12 cellular contexts compared by ENCODE assay signal in the genomic region with DNA sequence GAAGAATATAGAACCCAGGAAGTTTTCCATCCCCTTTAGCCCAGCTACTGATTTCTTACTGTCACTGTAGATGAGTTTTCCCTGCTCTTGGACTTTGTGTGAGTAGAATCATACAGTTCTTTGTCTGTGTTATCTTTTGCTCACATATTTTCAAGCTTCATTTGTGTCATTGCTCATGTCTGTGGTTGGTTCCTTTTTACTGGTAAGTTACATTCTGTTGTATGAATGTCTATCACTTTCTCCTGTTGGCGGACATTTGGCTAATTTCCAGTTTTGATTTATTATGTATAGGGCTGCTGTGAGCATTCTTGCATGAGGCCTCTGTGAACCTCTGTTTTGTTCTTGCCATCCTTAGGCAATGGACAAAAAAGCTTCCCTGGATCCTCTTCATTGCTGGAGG. TPM values are rescaled to one million over a fixed set of nuclear protein-coding genes. Genes with fewer than 3 reads are reported as not detected.
DNase-seq lines count a peak whose midpoint lies in the region; ATAC-seq and TF ChIP-seq lines count a peak whose summit lies in the region.
"Had no signal": no experiment of that assay in that cellular context is flagged by ENCODE, and none has a peak within 500 bp of the region (broad histone marks: within the 10 kb centered on the region; RNA-seq: fewer than 3 reads in every experiment).

No MANE protein-coding gene starts in this region.

- peak; percentile 42 for DNase-seq in astrocyte of the hippocampus (ENCODE audit: low read depth, low spot score)
- DNase-seq in BE2C: no peak
- no peak for DNase-seq in transverse colon
- DNase-seq in activated CD4-positive, CD25-positive, alpha-beta regulatory T cell treated with anti-CD3 and anti-CD28 coated beads, Interleukin-2, amount 50 U/mL, for 72 hours: no peak
- DNase-seq in ureter (ENCODE audit: low spot score): no peak
- DNase-seq: activated CD8-positive, alpha-beta memory T cell treated with anti-CD3 and anti-CD28 coated beads, Interleukin-2, amount 50 U/mL, for 48 hours; DMS53; NCI-H774 had no signal

- in situ Hi-C loops in transverse colon (cut with MboI; ENCODE audit: low pct_ligation_motif_present in 1 of 4, low pct_unique_long_range_greater_than_20kb in 1 of 4, low sequenced_read_pairs in 3 of 4): no loop called here

- H3K9ac ChIP-seq in BLaER1 treated with 17β-estradiol and CSF1 and Interleukin-3, amounts not matched to agents 10 nM and 100 nM: 0 out of 22 replicates have a peak overlapping the region, but pooled peaks of 2 of the 11 experiments have one; percentile 0 to 29

- peaks cover 22 to 84% (median 71%) of the 10 kb centered on the region in 11 experiments for H3K36me3 ChIP-seq in BLaER1 treated with 17β-estradiol and CSF1 and Interleukin-3, amounts not matched to agents 10 nM and 100 nM
- peaks cover 19% of the 10 kb centered on the region for H3K36me3 ChIP-seq in BE2C
- H3K36me3 ChIP-seq in transverse colon: peaks cover 0 to 2% (median 0%) of the 10 kb centered on the region in 4 donors

- TF ChIP-seq POLR2A in transverse colon (IDR thresholded peaks at IDR 0.05): no peak

- intact Hi-C loops in transverse colon (cut with DNase I; ENCODE audit: low total_unique reads): no loop called here

- no peak overlapping the region; a peak in 1 of 22 replicates for H3K27ac ChIP-seq in BLaER1 treated with 17β-estradiol and CSF1 and Interleukin-3, amounts not matched to agents 10 nM and 100 nM
- no peak overlapping the region for H3K27ac ChIP-seq in transverse colon
- H3K27ac ChIP-seq: neutrophil had no signal

- WGBS in transverse colon (ENCODE audit: low coverage in 1 of 2), 2 donors: 48% methylated on average over 1 of the region's 1 CpG; no CpG with 5 or more reads in 1 of the 2 donors

- no peaks in the 10 kb centered on the region; a peak in 1 of 22 replicates for H3K9me3 ChIP-seq in BLaER1 treated with 17β-estradiol and CSF1 and Interleukin-3, amounts not matched to agents 10 nM and 100 nM (replicated peaks in 1 of 11)
- H3K9me3 ChIP-seq in BE2C (no peaks in the 10 kb centered on the region), transverse colon (no peaks in the 10 kb centered on the region)
- H3K9me3 ChIP-seq: neutrophil had no signal

- TF ChIP-seq CTCF in BE2C (IDR thresholded peaks at IDR 0.05; ENCODE audit: low read depth, low read length) (no peak), transverse colon (IDR thresholded peaks at IDR 0.05) (no peak)

- TF ChIP-seq EP300 in transverse colon (IDR thresholded peaks at IDR 0.05; ENCODE audit: low read depth): no peak

- peaks cover 84 to 100% (median 99%) of the 10 kb centered on the region in 11 experiments for H4K20me1 ChIP-seq in BLaER1 treated with 17β-estradiol and CSF1 and Interleukin-3, amounts not matched to agents 10 nM and 100 nM

- ATAC-seq in GM19438 (IDR thresholded peaks at IDR 0.05; ENCODE audit: low read depth, unreplicated experiment): peak; percentile 26
- ATAC-seq in HG03159 (IDR thresholded peaks at IDR 0.05; ENCODE audit: unreplicated experiment): peak; percentile 38

- H3K27me3 ChIP-seq in BLaER1 treated with 17β-estradiol and CSF1 and Interleukin-3, amounts not matched to agents 10 nM and 100 nM: no peaks in the 10 kb centered on the region
- H3K27me3 ChIP-seq in BE2C (no peaks in the 10 kb centered on the region), transverse colon (no peaks in the 10 kb centered on the region)

- peak overlapping the region; percentile 42 to 98 (median 55) for H3K4me2 ChIP-seq in BLaER1 treated with 17β-estradiol and CSF1 and Interleukin-3, amounts not matched to agents 10 nM and 100 nM

- no peak overlapping the region for H3K4me3 ChIP-seq in BLaER1 treated with 17β-estradiol and CSF1 and Interleukin-3, amounts not matched to agents 10 nM and 100 nM
- H3K4me3 ChIP-seq in BE2C (ENCODE audit: low read depth, low read length): no peak overlapping the region
- H3K4me3 ChIP-seq in transverse colon: no peak overlapping the region

- H3K4me1 ChIP-seq in BLaER1 treated with 17β-estradiol and CSF1 and Interleukin-3, amounts not matched to agents 10 nM and 100 nM: peaks cover 50 to 65% (median 57%) of the 10 kb centered on the region in 10 experiments
- H3K4me1 ChIP-seq in BE2C (no peaks in the 10 kb centered on the region), transverse colon (peaks cover 17 to 50% (median 20%) of the 10 kb centered on the region in 4 donors)

RNA-seq across cellular contexts. Expression of a gene that starts 5.3 kb away (rescaled TPM):
- 89.4 TPM for polyA plus RNA-seq in BE2C (2012; ENCODE audit: insufficient read depth, insufficient read length, low read depth)
- total RNA-seq in transverse colon (10 to 100 TPM; 32.7 to 38.2 (median 34.3) TPM), ureter (71.9 TPM)

RNA-seq across cellular contexts. Expression of a gene that starts 30.8 kb away (rescaled TPM):
- polyA plus RNA-seq in BE2C (2012; ENCODE audit: insufficient read depth, insufficient read length, low read depth): 3.0 TPM
- total RNA-seq in transverse colon (1 to 10 TPM in 2 of 4 donors, not detected in 2; 3.8 to 4.0 TPM), ureter (11.6 TPM)
